ENCODE assay signal across 8 cellular contexts in the genomic region with DNA sequence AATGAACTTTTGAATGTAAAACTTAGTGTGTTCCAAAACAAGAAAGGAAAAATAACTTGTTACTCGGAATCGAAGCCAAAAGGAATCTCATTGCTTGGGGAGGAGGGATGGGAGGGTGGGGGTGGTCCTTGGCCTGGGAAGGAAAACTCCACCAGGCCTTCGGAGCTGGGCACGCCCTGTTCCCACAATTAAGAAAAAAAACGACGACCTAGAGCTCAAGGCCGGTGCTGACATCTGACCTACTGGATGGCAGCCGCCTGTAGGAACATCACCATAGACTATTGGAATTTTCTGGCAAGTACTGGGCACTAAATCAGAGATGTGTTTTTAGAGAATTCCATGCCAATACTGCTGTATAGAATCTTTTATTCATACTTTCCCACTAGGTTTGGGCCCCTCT. TPM values are rescaled to one million over a fixed set of nuclear protein-coding genes. Genes with fewer than 3 reads are reported as not detected.
DNase-seq lines count a peak whose midpoint lies in the region; ATAC-seq and TF ChIP-seq lines count a peak whose summit lies in the region.

No MANE protein-coding gene starts in this region.

- TF ChIP-seq POLR2A in spleen (IDR thresholded peaks at IDR 0.05) = no peak

- peak overlapping the region; percentile 87 for H3K4me3 ChIP-seq in right cardiac atrium (ENCODE audit: low read length)
- peak overlapping the region; percentile 64 to 97 (median 88) for H3K4me3 ChIP-seq in spleen

- WGBS in right cardiac atrium = 4% methylated on average over 8 of the region's 8 CpGs
- WGBS in spleen, 5 donors = 8 to 17% (median 9%) methylated on average over 8 of the region's 8 CpGs

- no peaks in the 10 kb centered on the region for H3K27me3 Mint-ChIP-seq in stimulated activated naive CD8-positive, alpha-beta T cell treated with anti-CD3 and anti-CD28 coated beads, Interleukin-15, Interleukin-2, amounts not matched to agents 100 ng/mL and 50 ng/mL, for 24 hours
- H3K27me3 Mint-ChIP-seq in activated naive CD8-positive, alpha-beta T cell treated with anti-CD3 and anti-CD28 coated beads for 36 hours = no peaks in the 10 kb centered on the region

- peak overlapping the region; percentile 82 for H3K4me3 Mint-ChIP-seq in stimulated activated naive CD8-positive, alpha-beta T cell treated with anti-CD3 and anti-CD28 coated beads, Interleukin-15, Interleukin-2, amounts not matched to agents 100 ng/mL and 50 ng/mL, for 24 hours
- H3K4me3 Mint-ChIP-seq in activated naive CD8-positive, alpha-beta T cell treated with anti-CD3 and anti-CD28 coated beads for 36 hours = peak overlapping the region; percentile 85

- peak overlapping the region; percentile 80 for H3K27ac Mint-ChIP-seq in stimulated activated naive CD8-positive, alpha-beta T cell treated with anti-CD3 and anti-CD28 coated beads, Interleukin-15, Interleukin-2, amounts not matched to agents 100 ng/mL and 50 ng/mL, for 24 hours
- peak overlapping the region; percentile 79 for H3K27ac Mint-ChIP-seq in activated naive CD8-positive, alpha-beta T cell treated with anti-CD3 and anti-CD28 coated beads for 36 hours

- ATAC-seq in stimulated activated naive CD8-positive, alpha-beta T cell treated with anti-CD3 and anti-CD28 coated beads, Interleukin-15, Interleukin-2, amounts not matched to agents 100 U/mL and 50 U/mL, for 24 hours = no peak
- ATAC-seq in right cardiac atrium (peak; percentile 63 to 64), HG03135 (IDR thresholded peaks at IDR 0.05; ENCODE audit: unreplicated experiment) (no peak)

- H3K9me3 ChIP-seq in right cardiac atrium (ENCODE audit: control insufficient read depth, low read length) (no peaks in the 10 kb centered on the region), spleen (no peaks in the 10 kb centered on the region)

- H3K27me3 ChIP-seq in right cardiac atrium (ENCODE audit: control insufficient read depth, insufficient read depth) (no peaks in the 10 kb centered on the region), spleen (replicated peaks in 1 of 7) (no peaks in the 10 kb centered on the region)

- peak overlapping the region; percentile 93 for H3K27ac ChIP-seq in right cardiac atrium (ENCODE audit: low read length)
- peak overlapping the region; percentile 86 to 99 (median 95) for H3K27ac ChIP-seq in spleen

- intact Hi-C loops in right cardiac atrium (cut with DNase I) = no loop called here
- intact Hi-C loops in spleen (cut with DNase I; ENCODE audit: low total_unique reads) = no loop called here

- peaks cover 26% of the 10 kb centered on the region for H3K4me1 ChIP-seq in right cardiac atrium (ENCODE audit: control insufficient read depth, insufficient read depth, low read length)
- H3K4me1 ChIP-seq in spleen = peaks cover 65 to 92% (median 80%) of the 10 kb centered on the region in 6 donors

- peaks cover 0 to 18% (median 4%) of the 10 kb centered on the region in 6 donors for H3K36me3 ChIP-seq in spleen

- no peak for DNase-seq in stimulated activated naive CD8-positive, alpha-beta T cell treated with anti-CD3 and anti-CD28 coated beads, Interleukin-15, Interleukin-2, amounts not matched to agents 100 U/mL and 50 U/mL, for 24 hours
- DNase-seq in activated naive CD8-positive, alpha-beta T cell treated with anti-CD3 and anti-CD28 coated beads for 36 hours = no peak
- peak; percentile 72 to 87 (median 76) for DNase-seq in right cardiac atrium
- no peak for DNase-seq in spleen
- DNase-seq in putamen (ENCODE audit: low spot score) = no peak
- no peak for DNase-seq in activated gamma-delta T cell (lab: John Stamatoyannopoulos, UW)

- H3K36me3 Mint-ChIP-seq in stimulated activated naive CD8-positive, alpha-beta T cell treated with anti-CD3 and anti-CD28 coated beads, Interleukin-15, Interleukin-2, amounts not matched to agents 100 ng/mL and 50 ng/mL, for 24 hours (ENCODE audit: low read depth) = peaks cover 10% of the 10 kb centered on the region
- peaks cover 24% of the 10 kb centered on the region for H3K36me3 Mint-ChIP-seq in activated naive CD8-positive, alpha-beta T cell treated with anti-CD3 and anti-CD28 coated beads for 36 hours

- H3K9me3 Mint-ChIP-seq in stimulated activated naive CD8-positive, alpha-beta T cell treated with anti-CD3 and anti-CD28 coated beads, Interleukin-15, Interleukin-2, amounts not matched to agents 100 ng/mL and 50 ng/mL, for 24 hours = no peaks in the 10 kb centered on the region
- no peaks in the 10 kb centered on the region for H3K9me3 Mint-ChIP-seq in activated naive CD8-positive, alpha-beta T cell treated with anti-CD3 and anti-CD28 coated beads for 36 hours

- peaks cover 58% of the 10 kb centered on the region for H3K4me1 Mint-ChIP-seq in stimulated activated naive CD8-positive, alpha-beta T cell treated with anti-CD3 and anti-CD28 coated beads, Interleukin-15, Interleukin-2, amounts not matched to agents 100 ng/mL and 50 ng/mL, for 24 hours (ENCODE audit: low read depth)
- peaks cover 50% of the 10 kb centered on the region for H3K4me1 Mint-ChIP-seq in activated naive CD8-positive, alpha-beta T cell treated with anti-CD3 and anti-CD28 coated beads for 36 hours

- TF ChIP-seq CTCF in spleen (IDR thresholded peaks at IDR 0.05 in 8 of 11, conservative IDR thresholded peaks at IDR 0.05 in 3 of 11) = no peak

RNA-seq across cellular contexts. Expression of a gene that starts 0.8 kb away (rescaled TPM):
- total RNA-seq in activated naive CD8-positive, alpha-beta T cell treated with anti-CD3 and anti-CD28 coated beads for 36 hours = 10 to 100 TPM; 74.7 to 77.1 TPM
- 10 to 100 TPM; 31.8 to 42.8 (median 38.2) TPM for total RNA-seq in right cardiac atrium
- polyA plus RNA-seq in right cardiac atrium = 25.5 TPM
- total RNA-seq in spleen = 100 to 1,000 TPM; 155 to 271 (median 207) TPM
- 100 to 1,000 TPM in 1 of 3 donors, 10 to 100 TPM in 2; 62.6 to 155 (median 83.8) TPM for polyA plus RNA-seq in spleen

RNA-seq across cellular contexts. Expression of a gene that starts 53.4 kb away (rescaled TPM):
- total RNA-seq in activated naive CD8-positive, alpha-beta T cell treated with anti-CD3 and anti-CD28 coated beads for 36 hours = 10 to 100 TPM; 64.2 to 65.0 TPM
- total RNA-seq in right cardiac atrium = 10 to 100 TPM; 16.9 to 25.4 (median 21.8) TPM
- 21.6 TPM for polyA plus RNA-seq in right cardiac atrium
- 100 to 1,000 TPM in 1 of 7 donors, 10 to 100 TPM in 6; 54.2 to 101 (median 77.1) TPM for total RNA-seq in spleen
- polyA plus RNA-seq in spleen = 100 to 1,000 TPM in 1 of 3 donors, 10 to 100 TPM in 2; 29.3 to 123 (median 70.1) TPM

Comparison
In these comparisons a context has a peak if more than half of its experiments do, and no peak if none do; other contexts are left out.
1. ATAC-seq: peak in right cardiac atrium (2 of 2); none in stimulated activated naive CD8-positive, alpha-beta T cell treated with anti-CD3 and anti-CD28 coated beads, Interleukin-15, Interleukin-2, amounts not matched to agents 100 U/mL and 50 U/mL, for 24 hours (single experiment) and HG03135 (single experiment).
2. DNase-seq: peak in right cardiac atrium (3 of 3); none in stimulated activated naive CD8-positive, alpha-beta T cell treated with anti-CD3 and anti-CD28 coated beads, Interleukin-15, Interleukin-2, amounts not matched to agents 100 U/mL and 50 U/mL, for 24 hours (single experiment), activated naive CD8-positive, alpha-beta T cell treated with anti-CD3 and anti-CD28 coated beads for 36 hours (single experiment), spleen (single experiment), putamen (single experiment) and activated gamma-delta T cell (single experiment).